In genomic region chr17:83201206-83202001, GRCh38 we compare ENCODE assay signal across 11 cellular contexts.
DNase-seq lines count a peak whose midpoint lies in the region; ATAC-seq and TF ChIP-seq lines count a peak whose summit lies in the region.
"Had no signal": no experiment of that assay in that cellular context is flagged by ENCODE, and none has a peak within 500 bp of the region (broad histone marks: within the 10 kb centered on the region; RNA-seq: fewer than 3 reads in every experiment).

No MANE protein-coding gene starts in this region.

- H3K4me2 ChIP-seq in skeletal muscle satellite cell (ENCODE audit: low read length): no peak overlapping the region

- no peaks in the 10 kb centered on the region for H3K9me3 ChIP-seq in skeletal muscle satellite cell (replicated peaks; ENCODE audit: low read length)
- H3K9me3 ChIP-seq: pancreas had no signal

- peaks cover 2% of the 10 kb centered on the region for H3K27me3 Mint-ChIP-seq in WTC11 (ENCODE audit: low read depth)

- H3K9ac ChIP-seq in skeletal muscle satellite cell (ENCODE audit: low read depth, low read length): peak overlapping the region; percentile 86

- peaks cover 58% of the 10 kb centered on the region for H3K9me3 Mint-ChIP-seq in WTC11

- H3K36me3 Mint-ChIP-seq in WTC11: peaks cover 35% of the 10 kb centered on the region

- no peak overlapping the region for H3K4me3 Mint-ChIP-seq in WTC11

- CTCF ChIA-PET in WTC11 (lab: Charles Lee): no interaction called here

- H3K36me3 ChIP-seq in skeletal muscle satellite cell (ENCODE audit: insufficient read depth, low read length): no peaks in the 10 kb centered on the region
- H3K36me3 ChIP-seq: pancreas had no signal

- ATAC-seq in left ventricle myocardium superior: no peak
- no peak for ATAC-seq in WTC11
- ATAC-seq: HCT116 had no signal

- POLR2A ChIA-PET in WTC11 (lab: Charles Lee): no interaction called here

- no peaks in the 10 kb centered on the region for H3K27me3 ChIP-seq in skeletal muscle satellite cell (ENCODE audit: control insufficient read depth, insufficient read depth, low read length)
- H3K27me3 ChIP-seq: pancreas had no signal

- no peak overlapping the region for H3K4me3 ChIP-seq in skeletal muscle satellite cell (ENCODE audit: low read length)
- H3K4me3 ChIP-seq: pancreas had no signal

- no peaks in the 10 kb centered on the region for H3K4me1 Mint-ChIP-seq in WTC11

- H3K4me1 ChIP-seq in skeletal muscle satellite cell (ENCODE audit: control insufficient read depth, insufficient read depth, low read length): peaks cover 68% of the 10 kb centered on the region
- H3K4me1 ChIP-seq: pancreas had no signal

- TF ChIP-seq CTCF in WTC11 (IDR thresholded peaks at IDR 0.05): no peak

- no peak overlapping the region for H3K27ac Mint-ChIP-seq in WTC11

- intact Hi-C loops in left ventricle myocardium superior (cut with micrococcal nuclease): no loop called here

- peak; percentile 22 for DNase-seq in D341Med (ENCODE audit: low spot score)
- DNase-seq in activated CD8-positive, alpha-beta memory T cell treated with anti-CD3 and anti-CD28 coated beads, Interleukin-2, amount 50 U/mL, for 4 hours: peak; percentile 9
- DNase-seq in left ventricle myocardium superior: peak; percentile 27
- no peak for DNase-seq in superior temporal gyrus (ENCODE audit: extremely low spot score)
- DNase-seq in NCI-H187 treated with DMSO at 0.1 percent for 48 hours (lab: John Stamatoyannopoulos, UW): no peak
- DNase-seq in pons (ENCODE audit: low spot score): no peak
- DNase-seq in WTC11 (ENCODE audit: low spot score): no peak
- DNase-seq: cortex of kidney had no signal

TF ChIP-seq in WTC11, 78 proteins besides CTCF, POLR2A, EP300 and RAD21 (continues in another document):
- TF ChIP-seq OVOL2 (CRISPR knock-in tag; IDR thresholded peaks at IDR 0.05; ENCODE audit: borderline replicate concordance) (no peak), NR2C2 (CRISPR knock-in tag; IDR thresholded peaks at IDR 0.05) (no peak), RELA (CRISPR knock-in tag; IDR thresholded peaks at IDR 0.05; ENCODE audit: borderline replicate concordance) (no peak), TEAD4 (CRISPR knock-in tag; IDR thresholded peaks at IDR 0.05) (no peak), STAT6 (CRISPR knock-in tag; conservative IDR thresholded peaks at IDR 0.05; ENCODE audit: low read depth) (no peak), PRDM15 (CRISPR knock-in tag; IDR thresholded peaks at IDR 0.05) (no peak), ATF3 (CRISPR knock-in tag; conservative IDR thresholded peaks at IDR 0.05) (no peak), ARID4B (CRISPR knock-in tag; IDR thresholded peaks at IDR 0.05; ENCODE audit: borderline replicate concordance) (no peak), ZNF396 (CRISPR knock-in tag; IDR thresholded peaks at IDR 0.05; ENCODE audit: borderline replicate concordance) (no peak), AR (CRISPR knock-in tag; IDR thresholded peaks at IDR 0.05) (no peak)

Comparison
In these comparisons a context has a peak if more than half of its experiments do, and no peak if none do; other contexts are left out.
1. DNase-seq: peak in D341Med (single experiment), activated CD8-positive, alpha-beta memory T cell treated with anti-CD3 and anti-CD28 coated beads, Interleukin-2, amount 50 U/mL, for 4 hours (single experiment) and left ventricle myocardium superior (single experiment); none in superior temporal gyrus (single experiment), NCI-H187 treated with DMSO at 0.1 percent for 48 hours (single experiment), pons (single experiment) and WTC11 (single experiment).